In the genomic region with DNA sequence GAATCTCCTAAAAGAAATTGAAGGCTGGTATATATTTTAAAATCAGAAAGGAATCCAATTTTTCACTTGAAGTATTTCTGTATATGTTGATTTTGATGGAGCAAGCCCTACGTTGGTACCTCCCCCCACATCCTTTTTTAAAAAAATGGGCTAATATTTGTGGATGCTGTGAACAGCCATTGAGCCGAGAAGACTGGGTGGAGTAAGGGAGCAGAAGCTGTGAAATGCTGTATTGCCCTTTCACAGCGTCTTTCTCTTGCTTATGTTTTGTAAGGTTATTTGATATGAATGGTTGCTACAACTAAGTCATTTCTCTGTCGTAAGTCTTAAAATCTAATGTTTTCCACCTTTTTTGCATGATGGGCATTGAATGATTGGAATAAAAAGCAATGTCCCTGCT, we compare ENCODE assay signal across 8 cellular contexts. TPM values are rescaled to one million over a fixed set of nuclear protein-coding genes. Genes with fewer than 3 reads are reported as not detected.
DNase-seq lines count a peak whose midpoint lies in the region; ATAC-seq and TF ChIP-seq lines count a peak whose summit lies in the region.

No MANE protein-coding gene starts in this region.

- peak overlapping the region; percentile 90 for H3K4me3 Mint-ChIP-seq in activated naive CD8-positive, alpha-beta T cell treated with anti-CD3 and anti-CD28 coated beads, Interleukin-2, amount 50 U/mL, for 24 hours

- H3K9me3 Mint-ChIP-seq in activated naive CD8-positive, alpha-beta T cell treated with anti-CD3 and anti-CD28 coated beads, Interleukin-2, amount 50 U/mL, for 24 hours, result no peaks in the 10 kb centered on the region

- H3K4me3 ChIP-seq in heart right ventricle (peak overlapping the region in 9 of 10 donors; percentile 80 to 99 (median 98)), liver (ENCODE audit: low read depth in 1 of 3, low read length in 3 of 3) (no peak overlapping the region), upper lobe of right lung (peak overlapping the region; percentile 91)

- H3K27ac Mint-ChIP-seq in activated naive CD8-positive, alpha-beta T cell treated with anti-CD3 and anti-CD28 coated beads, Interleukin-2, amount 50 U/mL, for 24 hours, result peak overlapping the region; percentile 27

- TF ChIP-seq CTCF in heart right ventricle (IDR thresholded peaks at IDR 0.05) (no peak), liver (IDR thresholded peaks at IDR 0.05; ENCODE audit: low read depth, low read length, missing input control) (no peak), upper lobe of right lung (IDR thresholded peaks at IDR 0.05) (no peak)

- H3K36me3 ChIP-seq in heart right ventricle (no peaks in the 10 kb centered on the region), liver (ENCODE audit: control insufficient read depth in 4 of 4, insufficient read depth in 3 of 4, low read depth in 1 of 4, low read length in 3 of 4) (no peaks in the 10 kb centered on the region), upper lobe of right lung (no peaks in the 10 kb centered on the region)

- WGBS in heart right ventricle, 2 donors, result 7 to 12% methylated on average over 4 of the region's 4 CpGs
- WGBS in liver, result 39% methylated on average over 4 of the region's 4 CpGs

- H3K27ac ChIP-seq in heart right ventricle (peak overlapping the region in 3 of 10 donors; percentile 99 to 100 (median 99)), liver (ENCODE audit: low read depth in 1 of 2, low read length in 2 of 2) (no peak overlapping the region), upper lobe of right lung (no peak overlapping the region)

- peak overlapping the region; percentile 14 to 26 for H3K9ac ChIP-seq in liver (ENCODE audit: low read depth in 1 of 2, low read length in 2 of 2)

- H3K27me3 Mint-ChIP-seq in activated naive CD8-positive, alpha-beta T cell treated with anti-CD3 and anti-CD28 coated beads, Interleukin-2, amount 50 U/mL, for 24 hours, result no peaks in the 10 kb centered on the region

- DNase-seq in heart right ventricle (no peak), cardiac septum (ENCODE audit: low spot score) (no peak), upper lobe of right lung (no peak), NCI-H345 (lab: John Stamatoyannopoulos, UW) (no peak), HuH-7.5 (ENCODE audit: low spot score) (no peak), NCI-H1930 (lab: John Stamatoyannopoulos, UW) (no peak)
- DNase-seq in activated naive CD8-positive, alpha-beta T cell treated with anti-CD3 and anti-CD28 coated beads, Interleukin-2, amount 50 U/mL, for 24 hours, result no peak

- TF ChIP-seq RAD21 in liver (IDR thresholded peaks at IDR 0.05), result no peak

- H3K4me1 ChIP-seq in heart right ventricle (peaks cover 4 to 71% (median 61%) of the 10 kb centered on the region in 9 donors), liver (ENCODE audit: control insufficient read depth in 4 of 4, insufficient read depth in 4 of 4, low read length in 3 of 4) (peaks cover 6 to 32% (median 18%) of the 10 kb centered on the region in 4 donors), upper lobe of right lung (peaks cover 45% of the 10 kb centered on the region)

- intact Hi-C loops in heart right ventricle (cut with DNase I), result loop anchor here in 8 of 10 donors (5.0 to 10.0 kb wide), 5 partner anchors 69 to 181 kb away; no protein-coding TSS in a partner anchor
- intact Hi-C loops in cardiac septum (cut with DNase I), result no loop called here
- intact Hi-C loops in upper lobe of right lung (cut with DNase I), result no loop called here

- peaks cover 53% of the 10 kb centered on the region for H3K4me1 Mint-ChIP-seq in activated naive CD8-positive, alpha-beta T cell treated with anti-CD3 and anti-CD28 coated beads, Interleukin-2, amount 50 U/mL, for 24 hours

- H3K27me3 ChIP-seq in heart right ventricle, result no peaks in the 10 kb centered on the region
- no peaks in the 10 kb centered on the region for H3K27me3 ChIP-seq in liver (ENCODE audit: control insufficient read depth in 4 of 4, insufficient read depth in 4 of 4, low read length in 3 of 4)
- no peaks in the 10 kb centered on the region for H3K27me3 ChIP-seq in upper lobe of right lung

- peaks cover 13% of the 10 kb centered on the region for H3K36me3 Mint-ChIP-seq in activated naive CD8-positive, alpha-beta T cell treated with anti-CD3 and anti-CD28 coated beads, Interleukin-2, amount 50 U/mL, for 24 hours (ENCODE audit: low read depth)

- no peak for ATAC-seq in heart right ventricle
- ATAC-seq in activated naive CD8-positive, alpha-beta T cell treated with anti-CD3 and anti-CD28 coated beads, Interleukin-2, amount 50 U/mL, for 24 hours, result no peak
- no peak for ATAC-seq in upper lobe of right lung

- H3K9me3 ChIP-seq in heart right ventricle, result no peaks in the 10 kb centered on the region
- H3K9me3 ChIP-seq in liver (ENCODE audit: control insufficient read depth in 4 of 4, low read length in 3 of 4), result no peaks in the 10 kb centered on the region
- no peaks in the 10 kb centered on the region for H3K9me3 ChIP-seq in upper lobe of right lung

TF ChIP-seq in liver, 16 proteins besides CTCF, POLR2A, EP300 and RAD21:
- no peak for TF ChIP-seq YY1 (IDR thresholded peaks at IDR 0.05)
- no peak for TF ChIP-seq SP1 (IDR thresholded peaks at IDR 0.05)
- no peak for TF ChIP-seq TAF1 (conservative IDR thresholded peaks at IDR 0.05)
- TF ChIP-seq HNF4A (conservative IDR thresholded peaks at IDR 0.05), result no peak
- no peak for TF ChIP-seq HNF4G (IDR thresholded peaks at IDR 0.05)
- TF ChIP-seq GABPA (IDR thresholded peaks at IDR 0.05 in 1 of 2, conservative IDR thresholded peaks at IDR 0.05 in 1 of 2), result no peak
- no peak for TF ChIP-seq EGR1 (IDR thresholded peaks at IDR 0.05; ENCODE audit: low read depth in 2 of 2)
- TF ChIP-seq, protein P1, sequence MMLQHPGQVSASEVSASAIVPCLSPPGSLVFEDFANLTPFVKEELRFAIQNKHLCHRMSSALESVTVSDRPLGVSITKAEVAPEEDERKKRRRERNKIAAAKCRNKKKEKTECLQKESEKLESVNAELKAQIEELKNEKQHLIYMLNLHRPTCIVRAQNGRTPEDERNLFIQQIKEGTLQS (IDR thresholded peaks at IDR 0.05), result no peak
- TF ChIP-seq, protein P2, sequence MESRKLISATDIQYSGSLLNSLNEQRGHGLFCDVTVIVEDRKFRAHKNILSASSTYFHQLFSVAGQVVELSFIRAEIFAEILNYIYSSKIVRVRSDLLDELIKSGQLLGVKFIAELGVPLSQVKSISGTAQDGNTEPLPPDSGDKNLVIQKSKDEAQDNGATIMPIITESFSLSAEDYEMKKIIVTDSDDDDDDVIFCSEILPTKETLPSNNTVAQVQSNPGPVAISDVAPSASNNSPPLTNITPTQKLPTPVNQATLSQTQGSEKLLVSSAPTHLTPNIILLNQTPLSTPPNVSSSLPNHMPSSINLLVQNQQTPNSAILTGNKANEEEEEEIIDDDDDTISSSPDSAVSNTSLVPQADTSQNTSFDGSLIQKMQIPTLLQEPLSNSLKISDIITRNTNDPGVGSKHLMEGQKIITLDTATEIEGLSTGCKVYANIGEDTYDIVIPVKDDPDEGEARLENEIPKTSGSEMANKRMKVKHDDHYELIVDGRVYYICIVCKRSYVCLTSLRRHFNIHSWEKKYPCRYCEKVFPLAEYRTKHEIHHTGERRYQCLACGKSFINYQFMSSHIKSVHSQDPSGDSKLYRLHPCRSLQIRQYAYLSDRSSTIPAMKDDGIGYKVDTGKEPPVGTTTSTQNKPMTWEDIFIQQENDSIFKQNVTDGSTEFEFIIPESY (IDR thresholded peaks at IDR 0.05), result no peak
- TF ChIP-seq, protein P3, sequence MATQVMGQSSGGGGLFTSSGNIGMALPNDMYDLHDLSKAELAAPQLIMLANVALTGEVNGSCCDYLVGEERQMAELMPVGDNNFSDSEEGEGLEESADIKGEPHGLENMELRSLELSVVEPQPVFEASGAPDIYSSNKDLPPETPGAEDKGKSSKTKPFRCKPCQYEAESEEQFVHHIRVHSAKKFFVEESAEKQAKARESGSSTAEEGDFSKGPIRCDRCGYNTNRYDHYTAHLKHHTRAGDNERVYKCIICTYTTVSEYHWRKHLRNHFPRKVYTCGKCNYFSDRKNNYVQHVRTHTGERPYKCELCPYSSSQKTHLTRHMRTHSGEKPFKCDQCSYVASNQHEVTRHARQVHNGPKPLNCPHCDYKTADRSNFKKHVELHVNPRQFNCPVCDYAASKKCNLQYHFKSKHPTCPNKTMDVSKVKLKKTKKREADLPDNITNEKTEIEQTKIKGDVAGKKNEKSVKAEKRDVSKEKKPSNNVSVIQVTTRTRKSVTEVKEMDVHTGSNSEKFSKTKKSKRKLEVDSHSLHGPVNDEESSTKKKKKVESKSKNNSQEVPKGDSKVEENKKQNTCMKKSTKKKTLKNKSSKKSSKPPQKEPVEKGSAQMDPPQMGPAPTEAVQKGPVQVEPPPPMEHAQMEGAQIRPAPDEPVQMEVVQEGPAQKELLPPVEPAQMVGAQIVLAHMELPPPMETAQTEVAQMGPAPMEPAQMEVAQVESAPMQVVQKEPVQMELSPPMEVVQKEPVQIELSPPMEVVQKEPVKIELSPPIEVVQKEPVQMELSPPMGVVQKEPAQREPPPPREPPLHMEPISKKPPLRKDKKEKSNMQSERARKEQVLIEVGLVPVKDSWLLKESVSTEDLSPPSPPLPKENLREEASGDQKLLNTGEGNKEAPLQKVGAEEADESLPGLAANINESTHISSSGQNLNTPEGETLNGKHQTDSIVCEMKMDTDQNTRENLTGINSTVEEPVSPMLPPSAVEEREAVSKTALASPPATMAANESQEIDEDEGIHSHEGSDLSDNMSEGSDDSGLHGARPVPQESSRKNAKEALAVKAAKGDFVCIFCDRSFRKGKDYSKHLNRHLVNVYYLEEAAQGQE (IDR thresholded peaks at IDR 0.05), result no peak
- TF ChIP-seq JUND (IDR thresholded peaks at IDR 0.05), result no peak
- TF ChIP-seq, protein P4, sequence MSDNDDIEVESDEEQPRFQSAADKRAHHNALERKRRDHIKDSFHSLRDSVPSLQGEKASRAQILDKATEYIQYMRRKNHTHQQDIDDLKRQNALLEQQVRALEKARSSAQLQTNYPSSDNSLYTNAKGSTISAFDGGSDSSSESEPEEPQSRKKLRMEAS (IDR thresholded peaks at IDR 0.05), result no peak
- TF ChIP-seq FOXA2 (IDR thresholded peaks at IDR 0.05), result no peak
- no peak for TF ChIP-seq NR2F2 (IDR thresholded peaks at IDR 0.05)
- TF ChIP-seq RXRA (IDR thresholded peaks at IDR 0.05), result no peak
- TF ChIP-seq FOXA1 (IDR thresholded peaks at IDR 0.05), result no peak
TF ChIP-seq in liver: peak in this region for 0.

RNA-seq across cellular contexts. Expression of a gene that starts 2.3 kb away (rescaled TPM):
- total RNA-seq in heart right ventricle (100 to 1,000 TPM; 113 to 155 (median 132) TPM), cardiac septum (142 TPM), liver (10 to 100 TPM; 41.0 to 44.1 TPM), upper lobe of right lung (144 TPM)
- polyA plus RNA-seq in heart right ventricle (10 to 100 TPM; 39.3 to 42.4 TPM), liver (10 to 100 TPM; 14.0 to 17.3 TPM)

Comparison
In these comparisons a context has a peak if more than half of its experiments do, and no peak if none do; other contexts are left out.
1. intact Hi-C loops: an anchor here in heart right ventricle (5.0 to 10.0 kb wide); none called in cardiac septum and upper lobe of right lung.
2. H3K4me3 ChIP-seq: peak in heart right ventricle (9 of 10) and upper lobe of right lung (single experiment); none in liver (0 of 3).